In the genomic region with DNA sequence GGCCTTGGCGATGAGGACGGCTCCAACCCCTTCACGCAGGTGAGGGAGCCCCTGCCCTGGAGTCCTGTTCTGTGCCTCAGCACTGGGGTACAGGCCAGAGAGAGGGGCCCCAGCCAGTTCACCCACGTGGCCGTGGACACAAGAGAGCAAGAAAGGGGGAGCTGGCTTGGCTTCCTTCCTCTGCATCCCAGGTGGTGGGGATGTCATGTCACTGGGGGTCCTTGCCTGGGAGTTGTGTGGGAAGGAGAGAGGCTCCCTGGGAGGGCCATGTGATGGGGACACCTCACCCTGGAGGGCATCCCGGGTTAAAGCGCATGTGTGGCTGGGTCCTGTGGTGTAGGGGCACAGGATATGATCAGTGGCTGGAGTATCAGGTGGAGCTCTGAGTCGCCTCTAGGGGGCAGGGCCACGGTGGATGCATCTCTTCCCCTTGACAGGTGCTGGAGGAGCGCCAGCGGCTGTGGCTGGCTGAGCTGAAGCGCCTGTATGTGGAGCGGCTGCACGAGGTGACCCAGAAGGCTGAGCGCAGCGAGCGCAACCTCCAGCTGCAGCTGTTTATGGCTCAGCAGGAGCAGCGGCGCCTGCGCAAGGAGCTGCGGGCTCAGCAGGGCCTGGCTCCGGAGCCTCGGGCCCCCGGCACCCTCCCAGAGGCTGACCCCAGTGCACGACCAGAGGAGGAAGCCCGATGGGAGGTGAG, we compare ENCODE assay signal across 8 cellular contexts. TPM values are rescaled to one million over a fixed set of nuclear protein-coding genes. Genes with fewer than 3 reads are reported as not detected.
DNase-seq lines count a peak whose midpoint lies in the region; ATAC-seq and TF ChIP-seq lines count a peak whose summit lies in the region.

No MANE protein-coding gene starts in this region.

- peak overlapping the region; percentile 84; the same call in 1 of the 2 replicates for H3K27ac Mint-ChIP-seq in GM23338

- H3K4me2 ChIP-seq in GM23338, result no peak overlapping the region

- peaks cover 24% of the 10 kb centered on the region for H3K27me3 Mint-ChIP-seq in GM23338 (ENCODE audit: insufficient read depth, low read depth, poor library complexity)

- no peaks in the 10 kb centered on the region for H3K9me3 Mint-ChIP-seq in GM23338

- CTCF ChIA-PET in RWPE1 (lab: Yijun Ruan, JAX), result interaction anchor here (0.5 to 5.8 kb wide), 10 partner anchors 10 to 711 kb away, joined by 3 to 50 read pairs (median 4); no protein-coding TSS in a partner anchor

- peak; percentile 72 for ATAC-seq in GM23338

- peak; percentile 89 for DNase-seq in GM06990 (ENCODE audit: extremely low read depth, insufficient read length)
- DNase-seq in GM23338 (ENCODE audit: low spot score), result peak; percentile 87
- peak; percentile 75 to 82 for DNase-seq in Kasumi-1 (lab: John Stamatoyannopoulos, UW)
- DNase-seq in RWPE1 (ENCODE audit: low spot score), result peak; percentile 53
- DNase-seq in activated T-helper 1 cell treated with anti-CD3 and anti-CD28 coated beads, Interleukin-2, amount 50 U/mL, for 16 hours (ENCODE audit: low read depth in 1 of 2, low spot score in 1 of 2), result peak; percentile 61 to 76
- DNase-seq in glomerular visceral epithelial cell (ENCODE audit: extremely low spot score), result peak; percentile 52
- peak; percentile 73 for DNase-seq in retina
- no peak for DNase-seq in posterior vena cava (ENCODE audit: low spot score)

- H3K4me3 ChIP-seq in GM06990 (replicated peaks; ENCODE audit: low read depth, low read length), result no peak overlapping the region
- H3K4me3 ChIP-seq in GM23338, result no peak overlapping the region

- H3F3A ChIP-seq in GM23338 (replicated peaks; ENCODE audit: low read depth), result peaks cover 25% of the 10 kb centered on the region

- no peak overlapping the region for H2AFZ ChIP-seq in GM23338

- H3K4me1 ChIP-seq in GM23338 (ENCODE audit: insufficient read depth), result peaks cover 59% of the 10 kb centered on the region

- H3K27ac ChIP-seq in GM23338 (ENCODE audit: low read depth) (0 out of 2 replicates have a peak overlapping the region, but pooled peaks have one; percentile 96), RWPE1 (no peak overlapping the region)

- intact Hi-C loops in posterior vena cava (cut with DNase I), result no loop called here

- peaks cover 52% of the 10 kb centered on the region for H3K36me3 Mint-ChIP-seq in GM23338 (ENCODE audit: low read depth)

- peaks cover 50% of the 10 kb centered on the region for H3K79me2 ChIP-seq in GM23338 (replicated peaks; ENCODE audit: insufficient read depth)

- H3K4me1 Mint-ChIP-seq in GM23338, result peaks cover 66% of the 10 kb centered on the region

- H3K4me3 Mint-ChIP-seq in GM23338, result no peak overlapping the region

- H3K36me3 ChIP-seq in GM06990 (ENCODE audit: control insufficient read depth, insufficient read depth, low read length) (peaks cover 5% of the 10 kb centered on the region), GM23338 (ENCODE audit: insufficient read depth) (peaks cover 8% of the 10 kb centered on the region)

- H4K20me1 ChIP-seq in GM23338 (replicated peaks; ENCODE audit: insufficient read depth), result no peaks in the 10 kb centered on the region; the same call in 1 of the 2 replicates

- H3K9me2 ChIP-seq in GM23338 (ENCODE audit: insufficient read depth), result no peaks in the 10 kb centered on the region

- no peaks in the 10 kb centered on the region for H3K27me3 ChIP-seq in GM06990 (replicated peaks; ENCODE audit: control insufficient read depth, insufficient read depth, low read length)
- no peaks in the 10 kb centered on the region for H3K27me3 ChIP-seq in GM23338 (ENCODE audit: insufficient read depth)

- peak; percentile 88 for TF ChIP-seq CTCF in GM06990 (IDR thresholded peaks at IDR 0.05; ENCODE audit: insufficient read depth, low read length, poor library complexity, severe bottlenecking)
- TF ChIP-seq CTCF in GM23338 (conservative IDR thresholded peaks at IDR 0.05; ENCODE audit: low read depth in 2 of 2), result peak; percentile 64 to 81
- peak; percentile 53 for TF ChIP-seq CTCF in RWPE1 (conservative IDR thresholded peaks at IDR 0.05; ENCODE audit: low read depth)

- POLR2A ChIA-PET in RWPE1 (lab: Yijun Ruan, JAX; ENCODE audit: low non-redundant PET), result interaction anchor here (1.0 to 1.8 kb wide), 2 partner anchors 10 to 11 kb away, joined by 3 to 8 read pairs; a partner anchor contains a TSS

TF ChIP-seq in GM23338, 12 proteins besides CTCF, POLR2A, EP300 and RAD21:
- TF ChIP-seq POLR2AphosphoS5 (IDR thresholded peaks at IDR 0.05; ENCODE audit: low read depth), result no peak; the same call in 1 of the 2 replicates

RNA-seq across cellular contexts. Expression of a gene that starts 7.5 kb away (rescaled TPM):
- 52.7 and 58.2 TPM in 2 replicates for total RNA-seq in GM23338 (2014; rRNA removed; shearing (Covaris generic))
- polyA plus RNA-seq in GM23338 (2016; fragmentation: Nextera tagmentation; extraction: Ambion mirVana), result 9.8 and 10.9 TPM in 2 replicates
- total RNA-seq in posterior vena cava, result 1 to 10 TPM; 1.7 to 1.8 TPM

RNA-seq across cellular contexts. Expression of a gene that starts 10.0 kb away (rescaled TPM):
- total RNA-seq in GM23338 (2014; rRNA removed; shearing (Covaris generic)), result 83.7 and 101 TPM in 2 replicates
- 47.5 and 50.6 TPM in 2 replicates for polyA plus RNA-seq in GM23338 (2016; fragmentation: Nextera tagmentation; extraction: Ambion mirVana)
- total RNA-seq in posterior vena cava, result 10 to 100 TPM; 29.2 to 29.9 TPM

RNA-seq across cellular contexts. Expression of a gene that starts 32.9 kb away (rescaled TPM):
- 452 and 455 TPM in 2 replicates for total RNA-seq in GM23338 (2014; rRNA removed; shearing (Covaris generic))
- polyA plus RNA-seq in GM23338 (2016; fragmentation: Nextera tagmentation; extraction: Ambion mirVana), result 435 and 450 TPM in 2 replicates
- 10 to 100 TPM; 73.9 to 87.3 TPM for total RNA-seq in posterior vena cava

Comparison
In these comparisons a context has a peak if more than half of its experiments do, and no peak if none do; other contexts are left out.
1. RNA of a gene that starts 7.5 kb away (total RNA-seq): 52.7 to 58.2 TPM in GM23338; 1.7 to 1.8 TPM in posterior vena cava; every median in the first group is over 10 times any median in the second.
2. Peak in every context shown above with its lines, with median percentiles within 50 percentile points of each other: CTCF ChIP-seq.